ENCODE assay signal across 34 cellular contexts in genomic region chr4:124480061-124480460, GRCh38.
"Had no signal": no experiment of that assay in that cellular context is flagged by ENCODE, and none has a peak within 500 bp of the region (broad histone marks: within the 10 kb centered on the region; RNA-seq: fewer than 3 reads in every experiment).

No MANE protein-coding gene starts in this region.

- H3K9me3 ChIP-seq: MG63 had no signal

- H3K36me3 ChIP-seq: MG63 had no signal

- H3K4me2 ChIP-seq: KMS-11 had no signal

- H3K27ac ChIP-seq: KMS-11 had no signal

- H3K4me3 ChIP-seq: MG63 had no signal

- H3K9ac ChIP-seq: KMS-11 had no signal

- DNase-seq: Karpas-422, Kasumi-1, MG63, MM.1S, MV-4-11, NCI-H1048, NCI-H1092, NCI-H1092 treated with DMSO at 0.1 percent for 48 hours, NCI-H1105, NCI-H1105 treated with DMSO at 0.1 percent for 48 hours, NCI-H1417, NCI-H1417 treated with DMSO at 0.1 percent for 48 hours, NCI-H1436, NCI-H1436 treated with DMSO at 0.1 percent for 48 hours, NCI-H146, NCI-H1694, NCI-H1694 treated with DMSO at 0.1 percent for 48 hours, NCI-H187, NCI-H187 treated with DMSO at 0.1 percent for 48 hours, NCI-H1930, NCI-H2029, NCI-H2029 treated with DMSO at 0.1 percent for 48 hours, NCI-H2081, NCI-H2081 treated with DMSO at 0.1 percent for 48 hours, NCI-H2107, NCI-H2171, NCI-H2171 treated with DMSO at 0.1 percent for 48 hours, NCI-H2227 treated with DMSO at 0.1 percent for 48 hours, NCI-H226, NCI-H345, NCI-H446, NCI-H446 treated with DMSO at 0.1 percent for 48 hours, NCI-H510A had no signal

- H3K27me3 ChIP-seq: MG63 had no signal
